ENCODE assay signal across 7 cellular contexts in the genomic region with DNA sequence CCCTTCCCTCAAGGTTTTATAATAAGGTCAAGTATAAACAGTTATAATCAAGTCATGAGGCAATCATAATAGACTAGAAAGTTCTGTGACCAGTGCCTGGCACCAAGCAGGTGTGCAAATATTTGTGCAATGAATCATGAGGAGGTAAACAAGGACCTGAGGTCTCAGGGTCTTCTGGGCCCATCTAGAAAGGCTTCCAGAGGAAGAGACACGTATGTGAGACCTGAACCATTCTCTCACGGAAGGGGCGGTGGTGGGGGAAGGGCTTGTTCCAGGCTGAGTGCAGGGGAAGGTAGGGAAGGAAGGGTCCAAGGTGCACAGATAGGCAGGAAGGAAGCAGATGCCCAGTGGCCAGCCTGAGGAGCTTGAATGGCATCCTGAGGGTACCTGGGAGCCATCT. TPM values are rescaled to one million over a fixed set of nuclear protein-coding genes. Genes with fewer than 3 reads are reported as not detected.
DNase-seq lines count a peak whose midpoint lies in the region; ATAC-seq, FAIRE-seq and TF ChIP-seq lines count a peak whose summit lies in the region.
"Not testable (repeated sequence)": the region's sequence is repeated elsewhere in the genome, so short reads cannot be mapped to it uniquely, and the experiment has no call there.
"Had no signal": no experiment of that assay in that cellular context is flagged by ENCODE, and none has a peak within 500 bp of the region (broad histone marks: within the 10 kb centered on the region; RNA-seq: fewer than 3 reads in every experiment).

No MANE protein-coding gene starts in this region.

- not testable (repeated sequence) for H3K4me1 ChIP-seq in hepatocyte (ENCODE audit: insufficient read depth); pancreas
- peaks cover 6 to 34% (median 22%) of the 10 kb centered on the region in 4 donors for H3K4me1 ChIP-seq in liver (ENCODE audit: control insufficient read depth in 4 of 4, insufficient read depth in 4 of 4, low read length in 3 of 4)
- H3K4me1 ChIP-seq in transverse colon = peaks cover 4 to 34% (median 21%) of the 10 kb centered on the region in 4 donors

- not testable (repeated sequence) for H3K4me3 Mint-ChIP-seq in activated T-helper 17 cell treated with anti-CD3 and anti-CD28 coated beads, Interleukin-2, amount 50 U/mL, for 72 hours

- not testable (repeated sequence) for FAIRE-seq in pancreas (lab: Jason Lieb, UNC)

- intact Hi-C loops in pancreas (cut with DNase I) = not testable (repeated sequence)
- intact Hi-C loops in transverse colon (cut with DNase I; ENCODE audit: low total_unique reads) = loop anchor here (5.0 kb wide), 1 partner anchor 852 kb away; the partner anchor contains the start of gene PLA2G2F

- not testable (repeated sequence) for TF ChIP-seq EP300 in transverse colon (IDR thresholded peaks at IDR 0.05; ENCODE audit: low read depth)

- not testable (repeated sequence) for H3K9me2 ChIP-seq in hepatocyte (replicated peaks; ENCODE audit: insufficient read depth)

- not testable (repeated sequence) for H2AFZ ChIP-seq in hepatocyte

- not testable (repeated sequence) for TF ChIP-seq RAD21 in liver (IDR thresholded peaks at IDR 0.05)

- not testable (repeated sequence) for H3K9ac ChIP-seq in liver (ENCODE audit: low read depth in 1 of 2, low read length in 2 of 2)

- H3K4me3 ChIP-seq in hepatocyte; liver (ENCODE audit: low read depth in 1 of 3, low read length in 3 of 3); pancreas; transverse colon: not testable (repeated sequence)

- not testable (repeated sequence) for TF ChIP-seq CTCF in 22Rv1 (IDR thresholded peaks at IDR 0.05); hepatocyte (IDR thresholded peaks at IDR 0.05; ENCODE audit: poor library complexity); liver (IDR thresholded peaks at IDR 0.05; ENCODE audit: low read depth, low read length, missing input control); pancreas (IDR thresholded peaks at IDR 0.05); transverse colon (IDR thresholded peaks at IDR 0.05)

- not testable (repeated sequence) for ATAC-seq in activated T-helper 17 cell treated with anti-CD3 and anti-CD28 coated beads, Interleukin-2, amount 50 U/mL, for 72 hours (replicated peaks)
- ATAC-seq in pancreas = peak; percentile 51 to 58 (median 52)

- not testable (repeated sequence) for H3K36me3 ChIP-seq in hepatocyte (replicated peaks; ENCODE audit: insufficient read depth, low read depth); transverse colon
- peaks cover 0 to 21% (median 12%) of the 10 kb centered on the region in 4 donors for H3K36me3 ChIP-seq in liver (ENCODE audit: control insufficient read depth in 4 of 4, insufficient read depth in 3 of 4, low read depth in 1 of 4, low read length in 3 of 4)
- H3K36me3 ChIP-seq in pancreas = peaks cover 0 to 17% (median 0%) of the 10 kb centered on the region in 3 donors

- in situ Hi-C loops in transverse colon (cut with MboI; ENCODE audit: low pct_ligation_motif_present in 1 of 4, low pct_unique_long_range_greater_than_20kb in 1 of 4, low sequenced_read_pairs in 3 of 4) = not testable (repeated sequence)

- peaks cover 10% of the 10 kb centered on the region for H3K27me3 Mint-ChIP-seq in activated T-helper 17 cell treated with anti-CD3 and anti-CD28 coated beads, Interleukin-2, amount 50 U/mL, for 72 hours

- not testable (repeated sequence) for H3K9me3 Mint-ChIP-seq in activated T-helper 17 cell treated with anti-CD3 and anti-CD28 coated beads, Interleukin-2, amount 50 U/mL, for 72 hours

- not testable (repeated sequence) for H3K4me2 ChIP-seq in hepatocyte

- not testable (repeated sequence) for DNase-seq in hepatocyte (ENCODE audit: low spot score); transverse colon
- peak in 4 of 6 donors; percentile 66 to 71 (median 68) for DNase-seq in pancreas

- not testable (repeated sequence) for H3K4me1 Mint-ChIP-seq in activated T-helper 17 cell treated with anti-CD3 and anti-CD28 coated beads, Interleukin-2, amount 50 U/mL, for 72 hours

- H3K9me3 ChIP-seq in hepatocyte (ENCODE audit: low read depth); liver (ENCODE audit: control insufficient read depth in 4 of 4, low read length in 3 of 4); pancreas; transverse colon: not testable (repeated sequence)

- WGBS in hepatocyte (ENCODE audit: low lambda C conversion rate, missing lambda C conversion rate) = 69% methylated on average over 2 of the region's 3 CpGs
- WGBS in liver = 50% methylated on average over 3 of the region's 3 CpGs
- 54 to 72% methylated on average over 2 to 3 of the region's 3 CpGs for WGBS in pancreas, 2 donors
- WGBS in transverse colon (ENCODE audit: low coverage in 1 of 2), 2 donors = 64% methylated on average over 3 of the region's 3 CpGs; no CpG with 5 or more reads in 1 of the 2 donors

- H4K20me1 ChIP-seq in hepatocyte (ENCODE audit: insufficient read depth, poor library complexity, severe bottlenecking) = not testable (repeated sequence)

- TF ChIP-seq POLR2A in transverse colon (IDR thresholded peaks at IDR 0.05) = not testable (repeated sequence)

- not testable (repeated sequence) for H3K79me2 ChIP-seq in hepatocyte

- peak overlapping the region; percentile 77 for H3K27ac ChIP-seq in 22Rv1
- peak overlapping the region; percentile 31 for H3K27ac ChIP-seq in hepatocyte
- peak overlapping the region; percentile 65 to 94 for H3K27ac ChIP-seq in liver (ENCODE audit: low read depth in 1 of 2, low read length in 2 of 2)
- peak overlapping the region in 3 of 4 donors; percentile 45 to 91 (median 88) for H3K27ac ChIP-seq in pancreas
- H3K27ac ChIP-seq in transverse colon = peak overlapping the region in 3 of 4 donors; percentile 79 to 87 (median 86)

- H3K27me3 ChIP-seq in hepatocyte; liver (ENCODE audit: control insufficient read depth in 4 of 4, insufficient read depth in 4 of 4, low read length in 3 of 4); pancreas; transverse colon: not testable (repeated sequence)

- H3K36me3 Mint-ChIP-seq in activated T-helper 17 cell treated with anti-CD3 and anti-CD28 coated beads, Interleukin-2, amount 50 U/mL, for 72 hours (ENCODE audit: low read depth) = not testable (repeated sequence)

- peak overlapping the region; percentile 22 for H3K27ac Mint-ChIP-seq in activated T-helper 17 cell treated with anti-CD3 and anti-CD28 coated beads, Interleukin-2, amount 50 U/mL, for 72 hours

TF ChIP-seq in liver, 16 proteins besides CTCF, POLR2A, EP300 and RAD21:
- peak in 1 of 2 donors; percentile 33 for TF ChIP-seq HNF4A (conservative IDR thresholded peaks at IDR 0.05)
- TF ChIP-seq YY1 (IDR thresholded peaks at IDR 0.05) = peak; percentile 12
- TF ChIP-seq JUND (IDR thresholded peaks at IDR 0.05) = peak in 1 of 2 donors; percentile 75
- peak in 1 of 2 donors; percentile 37 for TF ChIP-seq RXRA (IDR thresholded peaks at IDR 0.05)
- peak; percentile 38 for TF ChIP-seq FOXA2 (IDR thresholded peaks at IDR 0.05)

RNA-seq across cellular contexts. Expression of gene AKR7A3, which starts 3.2 kb away (rescaled TPM):
- total RNA-seq in activated T-helper 17 cell treated with anti-CD3 and anti-CD28 coated beads, Interleukin-2, amount 50 U/mL, for 72 hours = 1 to 10 TPM in 1 of 2 donors, under 1 TPM in 1; 0.71 to 1.6 TPM
- total RNA-seq in hepatocyte (1.2 and 2.3 TPM in 2 replicates), liver (10 to 100 TPM in 1 of 2 donors, under 1 TPM in 1; 0.23 to 43.6 TPM), pancreas (100 to 1,000 TPM in 4 of 6 donors, 10 to 100 TPM in 2; 34.8 to 328 (median 266) TPM), transverse colon (100 to 1,000 TPM in 2 of 4 donors, 10 to 100 TPM in 2; 77.8 to 167 (median 102) TPM)
- polyA plus RNA-seq in hepatocyte (0.46 and 1.5 TPM in 2 replicates), liver (10 to 100 TPM; 66.3 to 69.6 TPM), pancreas (100 to 1,000 TPM in 1 of 2 donors, 1 to 10 TPM in 1; 3.0 to 209 TPM)
- polyA plus RNA-seq: CD4-positive, alpha-beta memory T cell had no signal

RNA-seq across cellular contexts. Expression of gene AKR7A2, which starts 26.6 kb away (rescaled TPM):
- total RNA-seq in activated T-helper 17 cell treated with anti-CD3 and anti-CD28 coated beads, Interleukin-2, amount 50 U/mL, for 72 hours = 10 to 100 TPM; 37.1 to 61.4 TPM
- total RNA-seq in hepatocyte = 81.5 and 118 TPM in 2 replicates
- polyA plus RNA-seq in hepatocyte = 108 and 109 TPM in 2 replicates
- total RNA-seq in liver = 10 to 100 TPM; 41.4 to 63.2 TPM
- 10 to 100 TPM; 42.8 to 56.7 TPM for polyA plus RNA-seq in liver
- 10 to 100 TPM; 23.1 to 33.8 (median 27.8) TPM for total RNA-seq in pancreas
- 10 to 100 TPM; 11.7 to 31.9 TPM for polyA plus RNA-seq in pancreas
- 100 to 1,000 TPM in 2 of 4 donors, 10 to 100 TPM in 2; 64.7 to 169 (median 112) TPM for total RNA-seq in transverse colon

RNA-seq across cellular contexts. Expression of gene SLC66A1, which starts 26.8 kb away (rescaled TPM):
- 1 to 10 TPM; 5.7 to 8.9 TPM for total RNA-seq in activated T-helper 17 cell treated with anti-CD3 and anti-CD28 coated beads, Interleukin-2, amount 50 U/mL, for 72 hours
- total RNA-seq in hepatocyte (28.2 and 35.2 TPM in 2 replicates), liver (10 to 100 TPM; 12.8 to 15.2 TPM), pancreas (1 to 10 TPM; 6.4 to 9.1 (median 7.7) TPM), transverse colon (10 to 100 TPM; 19.1 to 53.9 (median 35.3) TPM)
- polyA plus RNA-seq in hepatocyte (34.5 and 39.6 TPM in 2 replicates), liver (10 to 100 TPM in 1 of 2 donors, 1 to 10 TPM in 1; 6.8 to 16.0 TPM), pancreas (10 to 100 TPM; 23.5 to 26.1 TPM)

RNA-seq across cellular contexts. Expression of gene MRTO4, which starts 33.8 kb away (rescaled TPM):
- 100 to 1,000 TPM in 1 of 2 donors, 10 to 100 TPM in 1; 59.3 to 113 TPM for total RNA-seq in activated T-helper 17 cell treated with anti-CD3 and anti-CD28 coated beads, Interleukin-2, amount 50 U/mL, for 72 hours
- total RNA-seq in hepatocyte (19.7 and 20.8 TPM in 2 replicates), liver (1 to 10 TPM; 9.5 to 9.8 TPM), pancreas (10 to 100 TPM; 12.2 to 31.0 (median 13.9) TPM), transverse colon (10 to 100 TPM in 1 of 4 donors, 1 to 10 TPM in 3; 4.9 to 10.8 (median 8.7) TPM)
- polyA plus RNA-seq in hepatocyte (24.9 and 28.7 TPM in 2 replicates), liver (10 to 100 TPM; 10.5 to 11.1 TPM), pancreas (10 to 100 TPM; 32.3 to 40.9 TPM)

RNA-seq across cellular contexts. Expression of gene EMC1, which starts 34.0 kb away (rescaled TPM):
- total RNA-seq in activated T-helper 17 cell treated with anti-CD3 and anti-CD28 coated beads, Interleukin-2, amount 50 U/mL, for 72 hours = 10 to 100 TPM; 41.1 to 51.9 TPM
- total RNA-seq in hepatocyte (33.0 and 35.8 TPM in 2 replicates), liver (10 to 100 TPM; 16.3 to 33.6 TPM), pancreas (10 to 100 TPM in 5 of 6 donors, 1 to 10 TPM in 1; 9.9 to 21.0 (median 15.8) TPM), transverse colon (10 to 100 TPM; 18.3 to 39.7 (median 32.6) TPM)
- polyA plus RNA-seq in hepatocyte (28.6 and 33.2 TPM in 2 replicates), liver (10 to 100 TPM in 1 of 2 donors, 1 to 10 TPM in 1; 8.0 to 13.4 TPM), pancreas (1 to 10 TPM; 9.2 to 9.4 TPM)

Comparison
In these comparisons a context has a peak if more than half of its experiments do, and no peak if none do; other contexts are left out.
1. H3K27ac ChIP-seq: peak in every context shown above with its lines; median percentile 88 in pancreas; 86 in transverse colon; 80 in liver; 77 in 22Rv1; 31 in hepatocyte.